ENCODE assay signal across 32 cellular contexts in the genomic region with DNA sequence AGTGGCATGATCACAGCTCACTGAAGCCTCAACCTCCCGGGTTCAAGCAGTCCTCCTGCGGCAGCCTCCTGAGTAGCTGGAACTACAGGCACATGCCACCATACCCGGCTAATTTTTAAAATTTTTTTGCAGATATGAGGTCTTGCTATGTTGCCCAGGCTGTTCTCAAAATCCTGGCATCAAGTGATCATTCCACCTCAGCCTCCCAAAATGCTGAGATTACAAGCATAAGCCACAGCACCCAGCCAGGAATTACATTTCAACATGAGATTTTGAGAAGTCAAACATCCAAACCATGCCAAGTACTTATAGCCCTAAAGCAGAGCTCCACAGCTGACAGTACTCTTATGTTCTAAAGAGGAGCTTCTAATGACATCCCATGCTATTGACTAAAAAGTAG.
"Had no signal": no experiment of that assay in that cellular context is flagged by ENCODE, and none has a peak within 500 bp of the region (broad histone marks: within the 10 kb centered on the region; RNA-seq: fewer than 3 reads in every experiment).

No MANE protein-coding gene starts in this region.

- H3K4me1 Mint-ChIP-seq: activated B cell treated with CpG ODN at 0.5 μM for 24 hours; activated naive CD8-positive, alpha-beta T cell treated with anti-CD3 and anti-CD28 coated beads for 36 hours; activated T-helper 17 cell treated with anti-CD3 and anti-CD28 coated beads, Interleukin-2, amount 50 U/mL, for 72 hours; T-helper 17 cell had no signal

- H3K27ac ChIP-seq: adrenal gland, body of pancreas, brain microvascular endothelial cell, breast epithelium, VCaP had no signal

- H3K36me3 Mint-ChIP-seq: activated CD4-positive, alpha-beta memory T cell treated with anti-CD3 and anti-CD28 coated beads for 36 hours; activated naive CD8-positive, alpha-beta T cell treated with anti-CD3 and anti-CD28 coated beads for 36 hours had no signal

- H3K27ac Mint-ChIP-seq: activated B cell treated with CpG ODN at 0.5 μM for 24 hours; activated CD4-positive, alpha-beta memory T cell treated with anti-CD3 and anti-CD28 coated beads for 36 hours; activated CD4-positive, alpha-beta T cell treated with anti-CD3 and anti-CD28 coated beads, Interleukin-2, amount 10 ng/mL, durations not matched to agents 24 days and 14 days; activated CD8-positive, alpha-beta T cell treated with anti-CD3 and anti-CD28 coated beads for 36 hours; activated naive CD4-positive, alpha-beta T cell treated with anti-CD3 and anti-CD28 coated beads for 36 hours; activated naive CD4-positive, alpha-beta T cell treated with anti-CD3 and anti-CD28 coated beads, Interleukin-2, amount 50 U/mL, for 72 hours; activated naive CD8-positive, alpha-beta T cell treated with anti-CD3 and anti-CD28 coated beads for 36 hours; activated T-cell treated with anti-CD3 and anti-CD28 coated beads, Interleukin-2, amount 50 U/mL, for 72 hours; activated T-helper 1 cell treated with anti-CD3 and anti-CD28 coated beads, Interleukin-12 subunit alpha, Interleukin-12 subunit beta, Interleukin-2, Interleukin-4 antibody, amounts not matched to agents 30 ng/mL and 10 ng/mL and 1 ng/mL, durations not matched to agents 14 hours and 24 hours and 36 hours; activated T-helper 17 cell treated with anti-CD3 and anti-CD28 coated beads, Interleukin-2, amount 50 U/mL, for 72 hours; T-helper 17 cell had no signal

- H3K4me1 ChIP-seq: adrenal gland, body of pancreas, breast epithelium had no signal

- H3K36me3 ChIP-seq: adrenal gland, brain microvascular endothelial cell, breast epithelium had no signal

- H3K9me3 ChIP-seq: adrenal gland, body of pancreas had no signal

- H3K4me3 Mint-ChIP-seq: activated B cell treated with CpG ODN at 0.5 μM for 24 hours; activated CD4-positive, alpha-beta memory T cell treated with anti-CD3 and anti-CD28 coated beads for 36 hours; activated CD4-positive, alpha-beta T cell treated with anti-CD3 and anti-CD28 coated beads, Interleukin-2, amount 10 ng/mL, durations not matched to agents 24 days and 14 days; activated CD8-positive, alpha-beta T cell treated with anti-CD3 and anti-CD28 coated beads for 36 hours; activated naive CD4-positive, alpha-beta T cell treated with anti-CD3 and anti-CD28 coated beads for 36 hours; activated naive CD8-positive, alpha-beta T cell treated with anti-CD3 and anti-CD28 coated beads for 36 hours; activated T-cell treated with anti-CD3 and anti-CD28 coated beads, Interleukin-2, amount 50 U/mL, for 4 hours; activated T-cell treated with anti-CD3 and anti-CD28 coated beads, Interleukin-2, amount 50 U/mL, for 72 hours; activated T-helper 1 cell treated with anti-CD3 and anti-CD28 coated beads, Interleukin-12 subunit alpha, Interleukin-12 subunit beta, Interleukin-2, Interleukin-4 antibody, amounts not matched to agents 30 ng/mL and 10 ng/mL and 1 ng/mL, durations not matched to agents 14 hours and 24 hours and 36 hours; activated T-helper 17 cell treated with anti-CD3 and anti-CD28 coated beads, Interleukin-2, amount 50 U/mL, for 72 hours; T-helper 17 cell had no signal

- H3K27me3 ChIP-seq: adrenal gland, body of pancreas, brain microvascular endothelial cell had no signal

- H3K9me3 Mint-ChIP-seq: activated B cell treated with CpG ODN at 0.5 μM for 24 hours; activated CD4-positive, alpha-beta memory T cell treated with anti-CD3 and anti-CD28 coated beads for 36 hours; activated CD4-positive, alpha-beta T cell treated with anti-CD3 and anti-CD28 coated beads, Interleukin-2, amount 10 ng/mL, durations not matched to agents 24 days and 14 days; activated CD8-positive, alpha-beta T cell treated with anti-CD3 and anti-CD28 coated beads for 36 hours; activated naive CD4-positive, alpha-beta T cell treated with anti-CD3 and anti-CD28 coated beads for 36 hours; activated T-cell treated with anti-CD3 and anti-CD28 coated beads, Interleukin-2, amount 50 U/mL, for 4 hours; activated T-helper 1 cell treated with anti-CD3 and anti-CD28 coated beads, Interleukin-12 subunit alpha, Interleukin-12 subunit beta, Interleukin-2, Interleukin-4 antibody, amounts not matched to agents 30 ng/mL and 10 ng/mL and 1 ng/mL, durations not matched to agents 14 hours and 24 hours and 36 hours; activated T-helper 17 cell treated with anti-CD3 and anti-CD28 coated beads, Interleukin-2, amount 50 U/mL, for 72 hours had no signal

- H3K4me3 ChIP-seq: adrenal gland, body of pancreas, breast epithelium had no signal

- DNase-seq: activated B cell treated with CpG ODN at 0.5 μM for 24 hours; activated CD4-positive, alpha-beta memory T cell treated with anti-CD3 and anti-CD28 coated beads for 36 hours; activated CD4-positive, alpha-beta T cell treated with anti-CD3 and anti-CD28 coated beads for 4 hours; activated CD4-positive, alpha-beta T cell treated with anti-CD3 and anti-CD28 coated beads, Interleukin-2, amount 50 U/mL, for 1 hour; activated CD4-positive, alpha-beta T cell treated with anti-CD3 and anti-CD28 coated beads, Interleukin-2, amount 50 U/mL, for 4 hours; activated CD4-positive, CD25-positive, alpha-beta regulatory T cell treated with anti-CD3 and anti-CD28 coated beads, Interleukin-2, amount 50 U/mL, for 72 hours; activated CD8-positive, alpha-beta memory T cell treated with anti-CD3 and anti-CD28 coated beads, Interleukin-2, amount 50 U/mL, for 4 hours; activated CD8-positive, alpha-beta T cell treated with anti-CD3 and anti-CD28 coated beads for 36 hours; activated effector memory CD4-positive, alpha-beta T cell treated with anti-CD3 and anti-CD28 coated beads, Interleukin-2, amount 50 U/mL, for 16 hours; activated gamma-delta T cell treated with Interleukin-2 at 50 U/mL for 16 hours; activated naive CD4-positive, alpha-beta T cell; activated naive CD4-positive, alpha-beta T cell treated with anti-CD3 and anti-CD28 coated beads for 36 hours; activated naive CD4-positive, alpha-beta T cell treated with anti-CD3 and anti-CD28 coated beads, Interleukin-2, amount 50 U/mL, for 16 hours; activated naive CD8-positive, alpha-beta T cell treated with anti-CD3 and anti-CD28 coated beads for 36 hours; activated T-cell treated with anti-CD3 and anti-CD28 coated beads for 4 hours; activated T-cell treated with anti-CD3 and anti-CD28 coated beads, Interleukin-2, amount 50 U/mL, for 1 hour; activated T-cell treated with anti-CD3 and anti-CD28 coated beads, Interleukin-2, amount 50 U/mL, for 4 hours; activated T-cell treated with anti-CD3 and anti-CD28 coated beads, Interleukin-2, amount 50 U/mL, for 72 hours; adrenal gland; amniotic stem cell; aorta; body of pancreas; brain microvascular endothelial cell; central memory CD4-positive, alpha-beta T cell; T-helper 17 cell; T-helper 9 cell had no signal
